ENCODE assay signal across 21 cellular contexts in the genomic region with DNA sequence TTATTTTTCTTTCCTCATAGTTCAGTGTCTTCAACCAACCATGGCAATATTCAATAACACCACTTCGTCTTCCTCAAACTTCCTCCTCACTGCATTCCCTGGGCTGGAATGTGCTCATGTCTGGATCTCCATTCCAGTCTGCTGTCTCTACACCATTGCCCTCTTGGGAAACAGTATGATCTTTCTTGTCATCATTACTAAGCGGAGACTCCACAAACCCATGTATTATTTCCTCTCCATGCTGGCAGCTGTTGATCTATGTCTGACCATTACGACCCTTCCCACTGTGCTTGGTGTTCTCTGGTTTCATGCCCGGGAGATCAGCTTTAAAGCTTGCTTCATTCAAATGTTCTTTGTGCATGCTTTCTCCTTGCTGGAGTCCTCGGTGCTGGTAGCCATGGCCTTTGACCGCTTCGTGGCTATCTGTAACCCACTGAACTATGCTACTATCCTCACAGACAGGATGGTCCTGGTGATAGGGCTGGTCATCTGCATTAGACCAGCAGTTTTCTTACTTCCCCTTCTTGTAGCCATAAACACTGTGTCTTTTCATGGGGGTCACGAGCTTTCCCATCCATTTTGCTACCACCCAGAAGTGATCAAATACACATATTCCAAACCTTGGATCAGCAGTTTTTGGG. TPM values are rescaled to one million over a fixed set of nuclear protein-coding genes. Genes with fewer than 3 reads are reported as not detected.
DNase-seq lines count a peak whose midpoint lies in the region; ATAC-seq, FAIRE-seq and TF ChIP-seq lines count a peak whose summit lies in the region.
"Had no signal": no experiment of that assay in that cellular context is flagged by ENCODE, and none has a peak within 500 bp of the region (broad histone marks: within the 10 kb centered on the region; RNA-seq: fewer than 3 reads in every experiment).

A gene with protein sequence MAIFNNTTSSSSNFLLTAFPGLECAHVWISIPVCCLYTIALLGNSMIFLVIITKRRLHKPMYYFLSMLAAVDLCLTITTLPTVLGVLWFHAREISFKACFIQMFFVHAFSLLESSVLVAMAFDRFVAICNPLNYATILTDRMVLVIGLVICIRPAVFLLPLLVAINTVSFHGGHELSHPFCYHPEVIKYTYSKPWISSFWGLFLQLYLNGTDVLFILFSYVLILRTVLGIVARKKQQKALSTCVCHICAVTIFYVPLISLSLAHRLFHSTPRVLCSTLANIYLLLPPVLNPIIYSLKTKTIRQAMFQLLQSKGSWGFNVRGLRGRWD (plus strand): TSS at position 41 of the 641 bp plus-strand sequence. CDS start 0 bp downstream, at position 41.

- no peaks in the 10 kb centered on the region for H3K27me3 Mint-ChIP-seq in astrocyte (ENCODE audit: low read depth, unreplicated experiment)
- H3K27me3 Mint-ChIP-seq: dendritic cell treated with granulocyte-macrophage colony-stimulating factor and Interleukin-4, amounts not matched to agents 40 ng/mL and 50 ng/mL, for 4 days; stimulated activated naive CD8-positive, alpha-beta T cell treated with anti-CD3 and anti-CD28 coated beads, Interleukin-15, Interleukin-2, amounts not matched to agents 100 ng/mL and 50 ng/mL, for 24 hours; T-helper 17 cell had no signal

- peaks cover under 1% of the 10 kb centered on the region for H3K9me3 Mint-ChIP-seq in astrocyte (ENCODE audit: unreplicated experiment)
- H3K9me3 Mint-ChIP-seq: dendritic cell treated with granulocyte-macrophage colony-stimulating factor and Interleukin-4, amounts not matched to agents 40 ng/mL and 50 ng/mL, for 4 days; stimulated activated naive CD8-positive, alpha-beta T cell treated with anti-CD3 and anti-CD28 coated beads, Interleukin-15, Interleukin-2, amounts not matched to agents 100 ng/mL and 50 ng/mL, for 24 hours had no signal

- TF ChIP-seq CTCF in astrocyte (IDR thresholded peaks at IDR 0.05; ENCODE audit: insufficient read depth, low read depth, low read length) (no peak), foreskin fibroblast (IDR thresholded peaks at IDR 0.05; ENCODE audit: low read depth, low read length) (no peak), breast epithelium (IDR thresholded peaks at IDR 0.05) (no peak)

- H3K27ac Mint-ChIP-seq in astrocyte (ENCODE audit: unreplicated experiment) = peak within 1 kb of the TSS; percentile 90
- H3K27ac Mint-ChIP-seq: dendritic cell treated with granulocyte-macrophage colony-stimulating factor and Interleukin-4, amounts not matched to agents 40 ng/mL and 50 ng/mL, for 4 days; immature natural killer cell; natural killer cell treated with Interleukin-12 subunit alpha and Interleukin-12 subunit beta and Interleukin-15 and Interleukin-18, amount 100 ng/mL, for 72 hours; stimulated activated naive CD8-positive, alpha-beta T cell treated with anti-CD3 and anti-CD28 coated beads, Interleukin-15, Interleukin-2, amounts not matched to agents 100 ng/mL and 50 ng/mL, for 24 hours; T-helper 17 cell had no signal

- H3K9ac ChIP-seq in astrocyte (ENCODE audit: low read length) = no peak within 1 kb of the TSS
- peak within 1 kb of the TSS; percentile 46 for H3K9ac ChIP-seq in skeletal muscle satellite cell (ENCODE audit: low read depth, low read length)

- no peaks in the 10 kb centered on the region for H3K9me3 ChIP-seq in astrocyte (ENCODE audit: insufficient read depth, low read depth, low read length)
- H3K9me3 ChIP-seq in skeletal muscle satellite cell (replicated peaks; ENCODE audit: low read length) = no peaks in the 10 kb centered on the region
- no peaks in the 10 kb centered on the region for H3K9me3 ChIP-seq in breast epithelium
- H3K9me3 ChIP-seq: upper lobe of left lung had no signal

- H3K36me3 Mint-ChIP-seq in astrocyte (ENCODE audit: low read depth, unreplicated experiment) = no peaks in the 10 kb centered on the region
- H3K36me3 Mint-ChIP-seq: immature natural killer cell; natural killer cell treated with Interleukin-12 subunit alpha and Interleukin-12 subunit beta and Interleukin-15 and Interleukin-18, amount 100 ng/mL, for 72 hours had no signal

- H3K36me3 ChIP-seq in astrocyte (ENCODE audit: insufficient read depth, low read length) (no peaks in the 10 kb centered on the region), skeletal muscle satellite cell (ENCODE audit: insufficient read depth, low read length) (no peaks in the 10 kb centered on the region), breast epithelium (no peaks in the 10 kb centered on the region)
- H3K36me3 ChIP-seq: upper lobe of left lung had no signal

- no peaks in the 10 kb centered on the region for H3K79me2 ChIP-seq in astrocyte (ENCODE audit: insufficient read depth, low read length)

- H3K4me1 Mint-ChIP-seq in astrocyte (ENCODE audit: low read depth, unreplicated experiment) = peaks cover 16% of the 10 kb centered on the region
- H3K4me1 Mint-ChIP-seq: immature natural killer cell, T-helper 17 cell had no signal

- TF ChIP-seq POLR2A in breast epithelium (IDR thresholded peaks at IDR 0.05) = no peak

- no peak for ATAC-seq in HG03159 (IDR thresholded peaks at IDR 0.05; ENCODE audit: unreplicated experiment)
- ATAC-seq: activated CD4-positive, CD25-positive, alpha-beta regulatory T cell treated with anti-CD3 and anti-CD28 coated beads, Interleukin-2, amount 50 U/mL, for 24 hours; natural killer cell treated with Interleukin-12 subunit alpha and Interleukin-12 subunit beta and Interleukin-15 and Interleukin-18, amount 100 ng/mL, for 72 hours; T-helper 17 cell had no signal

- intact Hi-C loops in breast epithelium (cut with DNase I; ENCODE audit: low total_unique reads) = no loop called here

- DNase-seq in NCI-H2029 treated with DMSO at 0.1 percent for 48 hours (lab: John Stamatoyannopoulos, UW) (peak; percentile 48), NCI-H2029 (lab: John Stamatoyannopoulos, UW) (no peak), astrocyte (ENCODE audit: low read depth) (peak; percentile 20), foreskin fibroblast (peak; percentile 1 to 31), breast epithelium (ENCODE audit: low spot score in 2 of 2) (no peak), 8988T (no peak)
- DNase-seq: activated gamma-delta T cell treated with Interleukin-2 at 50 U/mL for 16 hours, C1 segment of cervical spinal cord, immature natural killer cell, MV-4-11, NCI-H2171 treated with DMSO at 0.1 percent for 48 hours, T-helper 17 cell, upper lobe of left lung had no signal

- peak within 1 kb of the TSS; percentile 15 for H3K4me2 ChIP-seq in astrocyte (ENCODE audit: low read length)
- H3K4me2 ChIP-seq in skeletal muscle satellite cell (ENCODE audit: low read length) = peak within 1 kb of the TSS; percentile 57

- H3K4me3 ChIP-seq in astrocyte (ENCODE audit: insufficient read depth, low read depth, low read length) (no peak within 1 kb of the TSS), foreskin fibroblast (ENCODE audit: low read depth in 1 of 2, low read length in 2 of 2) (no peak within 1 kb of the TSS), skeletal muscle satellite cell (ENCODE audit: low read length) (peak within 1 kb of the TSS; percentile 13), breast epithelium (no peak within 1 kb of the TSS)
- H3K4me3 ChIP-seq: upper lobe of left lung had no signal

- H2AFZ ChIP-seq in astrocyte (ENCODE audit: low read depth, low read length) = no peak within 1 kb of the TSS

- no peak for FAIRE-seq in astrocyte (lab: Jason Lieb, UNC)

- H3K27me3 ChIP-seq in astrocyte (ENCODE audit: insufficient read depth, low read length) (no peaks in the 10 kb centered on the region), skeletal muscle satellite cell (ENCODE audit: control insufficient read depth, insufficient read depth, low read length) (no peaks in the 10 kb centered on the region), breast epithelium (peaks cover 0 to 5% of the 10 kb centered on the region in 2 donors)
- H3K27me3 ChIP-seq: upper lobe of left lung had no signal

- H3K27ac ChIP-seq in astrocyte (ENCODE audit: low read depth, low read length) = no peak within 1 kb of the TSS
- H3K27ac ChIP-seq in breast epithelium = no peak within 1 kb of the TSS
- H3K27ac ChIP-seq: 22Rv1, upper lobe of left lung had no signal

- H3K4me1 ChIP-seq in astrocyte (ENCODE audit: insufficient read depth, low read length) (no peaks in the 10 kb centered on the region), skeletal muscle satellite cell (ENCODE audit: control insufficient read depth, insufficient read depth, low read length) (peaks cover 23% of the 10 kb centered on the region), breast epithelium (no peaks in the 10 kb centered on the region)
- H3K4me1 ChIP-seq: upper lobe of left lung had no signal

- H3K4me3 Mint-ChIP-seq in astrocyte (ENCODE audit: unreplicated experiment) = no peak within 1 kb of the TSS
- H3K4me3 Mint-ChIP-seq: dendritic cell treated with granulocyte-macrophage colony-stimulating factor and Interleukin-4, amounts not matched to agents 40 ng/mL and 50 ng/mL, for 4 days; immature natural killer cell; natural killer cell treated with Interleukin-12 subunit alpha and Interleukin-12 subunit beta and Interleukin-15 and Interleukin-18, amount 100 ng/mL, for 72 hours; stimulated activated naive CD8-positive, alpha-beta T cell treated with anti-CD3 and anti-CD28 coated beads, Interleukin-15, Interleukin-2, amounts not matched to agents 100 ng/mL and 50 ng/mL, for 24 hours; T-helper 17 cell had no signal

- H4K20me1 ChIP-seq in astrocyte (ENCODE audit: insufficient read depth, low read length) = no peaks in the 10 kb centered on the region

RNA-seq across cellular contexts. Expression of the gene that starts here (rescaled TPM):
- not detected in 2 replicates for total RNA-seq in astrocyte
- total RNA-seq in skeletal muscle satellite cell (2012; rRNA removed) = not detected in 2 replicates
- total RNA-seq in breast epithelium = not detected
- total RNA-seq: glomerular endothelial cell; natural killer cell treated with Interleukin-12 subunit alpha and Interleukin-12 subunit beta and Interleukin-15 and Interleukin-18, amount 100 ng/mL, for 72 hours; T-helper 17 cell; upper lobe of left lung had no signal

Comparison
In these comparisons a context has a peak if more than half of its experiments do, and no peak if none do; other contexts are left out.
1. DNase-seq: peak in NCI-H2029 treated with DMSO at 0.1 percent for 48 hours (single experiment) and foreskin fibroblast (2 of 2); none in NCI-H2029 (single experiment), breast epithelium (0 of 2) and 8988T (single experiment).
2. Peak in DNase-seq and H3K4me2 ChIP-seq in astrocyte; RNA of the gene not detected or under 1 TPM.